ENCODE assay signal across 8 cellular contexts in genomic region chr10:123614888-123615287, GRCh38.
DNase-seq lines count a peak whose midpoint lies in the region; ATAC-seq and TF ChIP-seq lines count a peak whose summit lies in the region.

No MANE protein-coding gene starts in this region.

- DNase-seq in GM03348 (ENCODE audit: low spot score) = peak; percentile 70
- DNase-seq in NB4 (ENCODE audit: low read depth) = peak; percentile 53
- DNase-seq in activated naive CD4-positive, alpha-beta T cell treated with anti-CD3 and anti-CD28 coated beads, Interleukin-2, amount 50 U/mL, for 16 hours = peak; percentile 16
- DNase-seq in iPS DF 19.7 (ENCODE audit: low read depth, low spot score) = peak; percentile 77
- peak; percentile 23 to 36 for DNase-seq in stimulated activated CD4-positive, alpha-beta T cell treated with anti-CD3 and anti-CD28 coated beads, Interleukin-2, amount 100 ng/mL, for 48 hours
- no peak for DNase-seq in GF-D8 (lab: John Stamatoyannopoulos, UW)
- no peak for DNase-seq in NCI-H2171 treated with DMSO at 0.1 percent for 48 hours (lab: John Stamatoyannopoulos, UW)

- ATAC-seq in HG02678 (IDR thresholded peaks at IDR 0.05; ENCODE audit: unreplicated experiment) = no peak

- TF ChIP-seq CTCF in NB4 (IDR thresholded peaks at IDR 0.05; ENCODE audit: low read depth, low read length) = no peak

- H3K4me3 ChIP-seq in NB4 (ENCODE audit: low read depth, low read length) = no peak overlapping the region

- no peak for TF ChIP-seq POLR2A in NB4 (IDR thresholded peaks at IDR 0.05; ENCODE audit: extremely low read depth, insufficient read length)

Comparison
In these comparisons a context has a peak if more than half of its experiments do, and no peak if none do; other contexts are left out.
1. DNase-seq: peak in GM03348 (single experiment), NB4 (single experiment), activated naive CD4-positive, alpha-beta T cell treated with anti-CD3 and anti-CD28 coated beads, Interleukin-2, amount 50 U/mL, for 16 hours (single experiment), iPS DF 19.7 (single experiment) and stimulated activated CD4-positive, alpha-beta T cell treated with anti-CD3 and anti-CD28 coated beads, Interleukin-2, amount 100 ng/mL, for 48 hours (2 of 2); none in GF-D8 (single experiment) and NCI-H2171 treated with DMSO at 0.1 percent for 48 hours (single experiment).